ENCODE assay signal across 17 cellular contexts in the genomic region with DNA sequence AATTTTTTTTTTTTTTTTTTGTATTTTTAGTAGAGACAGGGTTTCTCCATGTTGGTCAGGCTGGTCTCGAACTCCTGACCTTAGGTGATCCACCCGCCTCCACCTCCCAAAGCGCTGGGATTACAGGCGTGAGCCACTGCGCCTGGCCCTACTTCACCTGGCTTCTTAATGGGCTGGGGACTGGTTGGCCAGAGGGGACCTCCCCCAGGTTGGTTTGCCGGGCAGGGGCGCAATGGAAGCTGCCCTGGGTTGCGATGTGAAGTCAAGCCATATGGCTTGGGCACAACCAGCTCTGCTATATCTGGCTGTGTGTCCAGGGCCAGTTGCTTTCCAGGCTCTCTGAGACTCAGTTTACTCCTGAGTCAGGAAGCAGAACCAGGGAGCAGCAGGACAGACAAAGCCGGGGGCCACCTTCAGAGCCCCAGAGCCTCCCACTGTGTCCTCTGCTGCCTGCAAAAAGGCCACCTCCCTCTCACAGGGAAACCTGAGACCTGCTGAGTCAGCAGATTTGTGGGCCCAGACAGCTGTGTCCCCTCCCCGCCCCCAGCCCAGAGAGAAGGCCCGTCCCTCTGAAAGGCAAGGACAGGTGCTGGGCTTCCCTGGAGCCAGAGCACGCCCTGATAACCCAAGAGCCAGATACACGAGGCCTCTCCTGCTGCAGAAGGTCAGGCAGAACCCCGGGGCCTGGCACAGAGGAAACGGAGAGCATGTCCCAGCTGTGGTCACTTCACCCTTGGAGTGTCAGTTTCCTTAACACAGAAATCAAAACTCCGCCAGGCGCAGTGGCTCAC. TPM values are rescaled to one million over a fixed set of nuclear protein-coding genes. Genes with fewer than 3 reads are reported as not detected.
DNase-seq lines count a peak whose midpoint lies in the region; ATAC-seq and TF ChIP-seq lines count a peak whose summit lies in the region.
"Had no signal": no experiment of that assay in that cellular context is flagged by ENCODE, and none has a peak within 500 bp of the region (broad histone marks: within the 10 kb centered on the region; RNA-seq: fewer than 3 reads in every experiment).

No MANE protein-coding gene starts in this region.

- H3K9me2 ChIP-seq in hepatocyte (replicated peaks; ENCODE audit: insufficient read depth), result no peaks in the 10 kb centered on the region

- H3K9me3 ChIP-seq in hepatocyte (ENCODE audit: low read depth), result no peaks in the 10 kb centered on the region
- no peaks in the 10 kb centered on the region for H3K9me3 ChIP-seq in skeletal muscle tissue (ENCODE audit: control insufficient read depth in 3 of 3, low read length in 3 of 3)

- H3K27me3 ChIP-seq in hepatocyte (no peaks in the 10 kb centered on the region), skeletal muscle tissue (ENCODE audit: control insufficient read depth in 3 of 3, insufficient read depth in 3 of 3, low read length in 3 of 3) (no peaks in the 10 kb centered on the region)

- H3K27ac ChIP-seq in hepatocyte, result peak overlapping the region; percentile 59
- peak overlapping the region; percentile 22 for H3K27ac ChIP-seq in skeletal muscle tissue (ENCODE audit: low read depth, low read length)
- H3K27ac ChIP-seq: C4-2B, parathyroid adenoma, WERI-Rb-1 had no signal

- H3K4me1 ChIP-seq in hepatocyte (ENCODE audit: insufficient read depth) (peaks cover 20% of the 10 kb centered on the region), skeletal muscle tissue (ENCODE audit: control insufficient read depth in 3 of 3, insufficient read depth in 3 of 3, low read length in 3 of 3) (peaks cover 3 to 15% (median 11%) of the 10 kb centered on the region in 3 donors)
- H3K4me1 ChIP-seq: parathyroid adenoma had no signal

- no peak overlapping the region for H2AFZ ChIP-seq in hepatocyte
- H2AFZ ChIP-seq: parathyroid adenoma had no signal

- peak; percentile 23 to 56 for DNase-seq in NCI-H187 (lab: John Stamatoyannopoulos, UW)
- no peak for DNase-seq in NCI-H187 treated with DMSO at 0.1 percent for 48 hours (lab: John Stamatoyannopoulos, UW)
- DNase-seq in NCI-H510A (lab: John Stamatoyannopoulos, UW), result peak; percentile 97
- DNase-seq in hepatocyte (ENCODE audit: low spot score), result peak; percentile 62
- no peak for DNase-seq in mesenteric fat pad (ENCODE audit: low spot score)
- DNase-seq: activated CD8-positive, alpha-beta T cell treated with anti-CD3 and anti-CD28 coated beads, Interleukin-2, amount 10 ng/mL, durations not matched to agents 7 days and 5 days; hippocampal formation; NCI-H1048; NCI-H774; stimulated activated naive CD4-positive, alpha-beta T cell; WERI-Rb-1 had no signal

- 81% methylated on average over 16 of the region's 17 CpGs for whole genome bisulfite sequencing in hepatocyte (ENCODE audit: low lambda C conversion rate, missing lambda C conversion rate)

- H3K4me3 ChIP-seq in hepatocyte (no peak overlapping the region), skeletal muscle tissue (ENCODE audit: low read length in 3 of 3) (no peak overlapping the region)

- ATAC-seq in GM18498 (IDR thresholded peaks at IDR 0.05; ENCODE audit: unreplicated experiment), result no peak
- no peak for ATAC-seq in GM18867 (IDR thresholded peaks at IDR 0.05; ENCODE audit: unreplicated experiment)
- ATAC-seq: activated CD8-positive, alpha-beta T cell treated with anti-CD3 and anti-CD28 coated beads, Interleukin-2, amount 10 ng/mL, durations not matched to agents 7 days and 5 days; activated T-helper 17 cell treated with anti-CD3 and anti-CD28 coated beads, Interleukin-2, amount 50 U/mL, for 72 hours had no signal

- H3K36me3 ChIP-seq in hepatocyte (replicated peaks; ENCODE audit: insufficient read depth, low read depth) (no peaks in the 10 kb centered on the region), skeletal muscle tissue (ENCODE audit: control insufficient read depth in 3 of 3, insufficient read depth in 3 of 3, low read length in 3 of 3) (no peaks in the 10 kb centered on the region)
- H3K36me3 ChIP-seq: WERI-Rb-1 had no signal

- H3K9ac ChIP-seq in skeletal muscle tissue (ENCODE audit: low read depth in 1 of 3, low read length in 3 of 3), result no peak overlapping the region
- H3K9ac ChIP-seq: parathyroid adenoma had no signal

- H4K20me1 ChIP-seq in hepatocyte (ENCODE audit: insufficient read depth, poor library complexity, severe bottlenecking), result no peaks in the 10 kb centered on the region

- H3K4me2 ChIP-seq in hepatocyte, result no peak overlapping the region

- no peak for TF ChIP-seq CTCF in hepatocyte (IDR thresholded peaks at IDR 0.05; ENCODE audit: poor library complexity)

- H3K79me2 ChIP-seq in hepatocyte, result no peaks in the 10 kb centered on the region
- H3K79me2 ChIP-seq: parathyroid adenoma had no signal

RNA-seq across cellular contexts. Expression of gene DAGLA, which starts 29.2 kb away (rescaled TPM):
- total RNA-seq in hepatocyte (5.5 and 8.9 TPM in 2 replicates), skeletal muscle tissue (1.0 TPM), mesenteric fat pad (3.3 TPM)
- 7.4 and 8.3 TPM in 2 replicates for polyA plus RNA-seq in hepatocyte

Comparison
In these comparisons a context has a peak if more than half of its experiments do, and no peak if none do; other contexts are left out.
1. DNase-seq: peak in NCI-H187 (2 of 2), NCI-H510A (single experiment) and hepatocyte (single experiment); none in NCI-H187 treated with DMSO at 0.1 percent for 48 hours (single experiment) and mesenteric fat pad (single experiment).